In genomic region chr20:53623127-53623453, GRCh38 we compare ENCODE assay signal across 1 cellular context.
A peak's percentile ranks its signal among the peaks of the same experiment; 100 is the strongest.
TF ChIP-seq lines count a peak whose summit lies in the region.

No MANE protein-coding gene starts in this region.

TF ChIP-seq in HepG2, 621 proteins besides CTCF, POLR2A, EP300 and RAD21 (continued from another document and continues in another):
- TF ChIP-seq ZNF441 (CRISPR knock-in tag; IDR thresholded peaks at IDR 0.05; ENCODE audit: borderline replicate concordance) = 0 out of 2 replicates have a peak, but pooled peaks have one; percentile 30
- TF ChIP-seq ZSCAN22 (CRISPR knock-in tag; IDR thresholded peaks at IDR 0.05) = no peak
- TF ChIP-seq ZNF234 (CRISPR knock-in tag; conservative IDR thresholded peaks at IDR 0.05) = no peak
- TF ChIP-seq ZNF292 (CRISPR knock-in tag; IDR thresholded peaks at IDR 0.05; ENCODE audit: borderline replicate concordance, low read depth) = no peak
- TF ChIP-seq HDAC6 (IDR thresholded peaks at IDR 0.05; ENCODE audit: low read depth, low read length) = 0 out of 2 replicates have a peak, but pooled peaks have one; percentile 35
- 0 out of 2 replicates have a peak, but pooled peaks have one; percentile 14 for TF ChIP-seq KAT7 (CRISPR knock-in tag; IDR thresholded peaks at IDR 0.05; ENCODE audit: borderline replicate concordance)
- TF ChIP-seq, protein P1, sequence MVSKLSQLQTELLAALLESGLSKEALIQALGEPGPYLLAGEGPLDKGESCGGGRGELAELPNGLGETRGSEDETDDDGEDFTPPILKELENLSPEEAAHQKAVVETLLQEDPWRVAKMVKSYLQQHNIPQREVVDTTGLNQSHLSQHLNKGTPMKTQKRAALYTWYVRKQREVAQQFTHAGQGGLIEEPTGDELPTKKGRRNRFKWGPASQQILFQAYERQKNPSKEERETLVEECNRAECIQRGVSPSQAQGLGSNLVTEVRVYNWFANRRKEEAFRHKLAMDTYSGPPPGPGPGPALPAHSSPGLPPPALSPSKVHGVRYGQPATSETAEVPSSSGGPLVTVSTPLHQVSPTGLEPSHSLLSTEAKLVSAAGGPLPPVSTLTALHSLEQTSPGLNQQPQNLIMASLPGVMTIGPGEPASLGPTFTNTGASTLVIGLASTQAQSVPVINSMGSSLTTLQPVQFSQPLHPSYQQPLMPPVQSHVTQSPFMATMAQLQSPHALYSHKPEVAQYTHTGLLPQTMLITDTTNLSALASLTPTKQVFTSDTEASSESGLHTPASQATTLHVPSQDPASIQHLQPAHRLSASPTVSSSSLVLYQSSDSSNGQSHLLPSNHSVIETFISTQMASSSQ (IDR thresholded peaks at IDR 0.05; ENCODE audit: low read depth) = 0 out of 2 replicates have a peak, but pooled peaks have one; percentile 48
- TF ChIP-seq, protein P1 (CRISPR knock-in tag; IDR thresholded peaks at IDR 0.05; ENCODE audit: borderline replicate concordance) = no peak
- TF ChIP-seq DMAP1 (CRISPR knock-in tag; IDR thresholded peaks at IDR 0.05) = no peak
- no peak for TF ChIP-seq ZNF775 (CRISPR knock-in tag; IDR thresholded peaks at IDR 0.05; ENCODE audit: borderline replicate concordance)
- TF ChIP-seq ZFP36 (IDR thresholded peaks at IDR 0.05; ENCODE audit: borderline replicate concordance, low read depth, low read length, partially characterized antibody) = no peak
- TF ChIP-seq BATF2 (CRISPR knock-in tag; IDR thresholded peaks at IDR 0.05) = no peak
- TF ChIP-seq ZNF615 (CRISPR knock-in tag; IDR thresholded peaks at IDR 0.05; ENCODE audit: borderline replicate concordance) = no peak
- no peak for TF ChIP-seq E2F2 (CRISPR knock-in tag; IDR thresholded peaks at IDR 0.05; ENCODE audit: borderline replicate concordance)
- TF ChIP-seq ZNF569 (CRISPR knock-in tag; IDR thresholded peaks at IDR 0.05; ENCODE audit: borderline replicate concordance) = 0 out of 2 replicates have a peak, but pooled peaks have one; percentile 28
- TF ChIP-seq XBP1 (CRISPR knock-in tag; IDR thresholded peaks at IDR 0.05) = no peak
- no peak for TF ChIP-seq ZNF713 (CRISPR knock-in tag; IDR thresholded peaks at IDR 0.05)
- TF ChIP-seq POGZ (CRISPR knock-in tag; IDR thresholded peaks at IDR 0.05) = no peak
- no peak for TF ChIP-seq HCFC1 (IDR thresholded peaks at IDR 0.05; ENCODE audit: low read depth, low read length)
- peak; percentile 5; the same call in 1 of the 2 replicates for TF ChIP-seq ZMAT3 (CRISPR knock-in tag; conservative IDR thresholded peaks at IDR 0.05)
- TF ChIP-seq DR1 (CRISPR knock-in tag; IDR thresholded peaks at IDR 0.05) = no peak
- no peak for TF ChIP-seq ZFP62 (CRISPR knock-in tag; IDR thresholded peaks at IDR 0.05)
- no peak for TF ChIP-seq SKIL (CRISPR knock-in tag; IDR thresholded peaks at IDR 0.05; ENCODE audit: borderline replicate concordance)
- TF ChIP-seq ZNF672 (CRISPR knock-in tag; IDR thresholded peaks at IDR 0.05) = no peak
- no peak for TF ChIP-seq ZNF12 (CRISPR knock-in tag; IDR thresholded peaks at IDR 0.05)
- TF ChIP-seq, protein P2, sequence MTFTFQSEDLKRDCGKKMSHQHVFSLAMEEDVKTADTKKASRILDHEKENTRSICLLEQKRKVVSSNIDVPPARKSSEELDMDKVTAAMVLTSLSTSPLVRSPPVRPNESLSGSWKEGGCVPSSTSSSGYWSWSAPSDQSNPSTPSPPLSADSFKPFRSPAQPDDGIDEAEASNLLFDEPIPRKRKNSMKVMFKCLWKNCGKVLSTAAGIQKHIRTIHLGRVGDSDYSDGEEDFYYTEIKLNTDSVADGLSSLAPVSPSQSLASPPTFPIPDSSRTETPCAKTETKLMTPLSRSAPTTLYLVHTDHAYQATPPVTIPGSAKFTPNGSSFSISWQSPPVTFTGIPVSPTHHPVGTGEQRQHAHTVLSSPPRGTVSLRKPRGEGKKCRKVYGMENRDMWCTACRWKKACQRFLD (CRISPR knock-in tag; IDR thresholded peaks at IDR 0.05; ENCODE audit: borderline replicate concordance) = no peak
- 0 out of 2 replicates have a peak, but pooled peaks have one; percentile 6 for TF ChIP-seq KLF12 (CRISPR knock-in tag; IDR thresholded peaks at IDR 0.05; ENCODE audit: borderline replicate concordance)
- TF ChIP-seq, protein P3, sequence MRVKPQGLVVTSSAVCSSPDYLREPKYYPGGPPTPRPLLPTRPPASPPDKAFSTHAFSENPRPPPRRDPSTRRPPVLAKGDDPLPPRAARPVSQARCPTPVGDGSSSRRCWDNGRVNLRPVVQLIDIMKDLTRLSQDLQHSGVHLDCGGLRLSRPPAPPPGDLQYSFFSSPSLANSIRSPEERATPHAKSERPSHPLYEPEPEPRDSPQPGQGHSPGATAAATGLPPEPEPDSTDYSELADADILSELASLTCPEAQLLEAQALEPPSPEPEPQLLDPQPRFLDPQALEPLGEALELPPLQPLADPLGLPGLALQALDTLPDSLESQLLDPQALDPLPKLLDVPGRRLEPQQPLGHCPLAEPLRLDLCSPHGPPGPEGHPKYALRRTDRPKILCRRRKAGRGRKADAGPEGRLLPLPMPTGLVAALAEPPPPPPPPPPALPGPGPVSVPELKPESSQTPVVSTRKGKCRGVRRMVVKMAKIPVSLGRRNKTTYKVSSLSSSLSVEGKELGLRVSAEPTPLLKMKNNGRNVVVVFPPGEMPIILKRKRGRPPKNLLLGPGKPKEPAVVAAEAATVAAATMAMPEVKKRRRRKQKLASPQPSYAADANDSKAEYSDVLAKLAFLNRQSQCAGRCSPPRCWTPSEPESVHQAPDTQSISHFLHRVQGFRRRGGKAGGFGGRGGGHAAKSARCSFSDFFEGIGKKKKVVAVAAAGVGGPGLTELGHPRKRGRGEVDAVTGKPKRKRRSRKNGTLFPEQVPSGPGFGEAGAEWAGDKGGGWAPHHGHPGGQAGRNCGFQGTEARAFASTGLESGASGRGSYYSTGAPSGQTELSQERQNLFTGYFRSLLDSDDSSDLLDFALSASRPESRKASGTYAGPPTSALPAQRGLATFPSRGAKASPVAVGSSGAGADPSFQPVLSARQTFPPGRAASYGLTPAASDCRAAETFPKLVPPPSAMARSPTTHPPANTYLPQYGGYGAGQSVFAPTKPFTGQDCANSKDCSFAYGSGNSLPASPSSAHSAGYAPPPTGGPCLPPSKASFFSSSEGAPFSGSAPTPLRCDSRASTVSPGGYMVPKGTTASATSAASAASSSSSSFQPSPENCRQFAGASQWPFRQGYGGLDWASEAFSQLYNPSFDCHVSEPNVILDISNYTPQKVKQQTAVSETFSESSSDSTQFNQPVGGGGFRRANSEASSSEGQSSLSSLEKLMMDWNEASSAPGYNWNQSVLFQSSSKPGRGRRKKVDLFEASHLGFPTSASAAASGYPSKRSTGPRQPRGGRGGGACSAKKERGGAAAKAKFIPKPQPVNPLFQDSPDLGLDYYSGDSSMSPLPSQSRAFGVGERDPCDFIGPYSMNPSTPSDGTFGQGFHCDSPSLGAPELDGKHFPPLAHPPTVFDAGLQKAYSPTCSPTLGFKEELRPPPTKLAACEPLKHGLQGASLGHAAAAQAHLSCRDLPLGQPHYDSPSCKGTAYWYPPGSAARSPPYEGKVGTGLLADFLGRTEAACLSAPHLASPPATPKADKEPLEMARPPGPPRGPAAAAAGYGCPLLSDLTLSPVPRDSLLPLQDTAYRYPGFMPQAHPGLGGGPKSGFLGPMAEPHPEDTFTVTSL (CRISPR knock-in tag; IDR thresholded peaks at IDR 0.05; ENCODE audit: borderline replicate concordance) = no peak
- TF ChIP-seq, protein P4, sequence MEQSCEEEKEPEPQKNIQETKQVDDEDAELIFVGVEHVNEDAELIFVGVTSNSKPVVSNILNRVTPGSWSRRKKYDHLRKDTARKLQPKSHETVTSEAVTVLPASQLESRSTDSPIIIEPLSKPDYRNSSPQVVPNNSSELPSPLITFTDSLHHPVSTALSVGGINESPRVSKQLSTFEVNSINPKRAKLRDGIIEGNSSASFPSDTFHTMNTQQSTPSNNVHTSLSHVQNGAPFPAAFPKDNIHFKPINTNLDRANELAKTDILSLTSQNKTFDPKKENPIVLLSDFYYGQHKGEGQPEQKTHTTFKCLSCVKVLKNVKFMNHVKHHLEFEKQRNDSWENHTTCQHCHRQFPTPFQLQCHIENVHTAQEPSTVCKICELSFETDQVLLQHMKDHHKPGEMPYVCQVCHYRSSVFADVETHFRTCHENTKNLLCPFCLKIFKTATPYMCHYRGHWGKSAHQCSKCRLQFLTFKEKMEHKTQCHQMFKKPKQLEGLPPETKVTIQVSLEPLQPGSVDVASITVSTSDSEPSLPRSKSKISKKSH (CRISPR knock-in tag; IDR thresholded peaks at IDR 0.05; ENCODE audit: borderline replicate concordance) = no peak
- no peak for TF ChIP-seq MBNL3 (CRISPR knock-in tag; conservative IDR thresholded peaks at IDR 0.05)
- no peak for TF ChIP-seq ZNF44 (CRISPR knock-in tag; IDR thresholded peaks at IDR 0.05)
- TF ChIP-seq NFE2 (CRISPR knock-in tag; IDR thresholded peaks at IDR 0.05) = no peak
- no peak for TF ChIP-seq ZNF225 (CRISPR knock-in tag; IDR thresholded peaks at IDR 0.05)
- TF ChIP-seq, protein P5, sequence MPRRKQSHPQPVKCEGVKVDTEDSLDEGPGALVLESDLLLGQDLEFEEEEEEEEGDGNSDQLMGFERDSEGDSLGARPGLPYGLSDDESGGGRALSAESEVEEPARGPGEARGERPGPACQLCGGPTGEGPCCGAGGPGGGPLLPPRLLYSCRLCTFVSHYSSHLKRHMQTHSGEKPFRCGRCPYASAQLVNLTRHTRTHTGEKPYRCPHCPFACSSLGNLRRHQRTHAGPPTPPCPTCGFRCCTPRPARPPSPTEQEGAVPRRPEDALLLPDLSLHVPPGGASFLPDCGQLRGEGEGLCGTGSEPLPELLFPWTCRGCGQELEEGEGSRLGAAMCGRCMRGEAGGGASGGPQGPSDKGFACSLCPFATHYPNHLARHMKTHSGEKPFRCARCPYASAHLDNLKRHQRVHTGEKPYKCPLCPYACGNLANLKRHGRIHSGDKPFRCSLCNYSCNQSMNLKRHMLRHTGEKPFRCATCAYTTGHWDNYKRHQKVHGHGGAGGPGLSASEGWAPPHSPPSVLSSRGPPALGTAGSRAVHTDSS (CRISPR knock-in tag; conservative IDR thresholded peaks at IDR 0.05) = no peak
- TF ChIP-seq KDM5A (IDR thresholded peaks at IDR 0.05; ENCODE audit: borderline replicate concordance, low read length) = peak; percentile 18; the same call in 1 of the 2 replicates
- no peak for TF ChIP-seq ZNF747 (CRISPR knock-in tag; IDR thresholded peaks at IDR 0.05; ENCODE audit: borderline replicate concordance)
- TF ChIP-seq ZMYM4 (CRISPR knock-in tag; IDR thresholded peaks at IDR 0.05) = no peak
- TF ChIP-seq ZFY (CRISPR knock-in tag; IDR thresholded peaks at IDR 0.05) = no peak; the same call in 1 of the 2 replicates
- TF ChIP-seq ZNF30 (CRISPR knock-in tag; IDR thresholded peaks at IDR 0.05) = 0 out of 2 replicates have a peak, but pooled peaks have one; percentile 23
- no peak for TF ChIP-seq NFRKB (IDR thresholded peaks at IDR 0.05)
- no peak for TF ChIP-seq ZNF589 (CRISPR knock-in tag; conservative IDR thresholded peaks at IDR 0.05)
- TF ChIP-seq ZNF678 (CRISPR knock-in tag; IDR thresholded peaks at IDR 0.05) = no peak
- TF ChIP-seq DNMT3B (CRISPR knock-in tag; conservative IDR thresholded peaks at IDR 0.05) = peak; percentile 18; the same call in 1 of the 2 replicates
- TF ChIP-seq ZSCAN20 (CRISPR knock-in tag; IDR thresholded peaks at IDR 0.05; ENCODE audit: borderline replicate concordance) = no peak
- no peak for TF ChIP-seq RORA (CRISPR knock-in tag; IDR thresholded peaks at IDR 0.05)
- 0 out of 2 replicates have a peak, but pooled peaks have one; percentile 7 for TF ChIP-seq SIX4 (CRISPR knock-in tag; IDR thresholded peaks at IDR 0.05)
